Comparison of ENCODE assay signal across 18 cellular contexts in the genomic region with DNA sequence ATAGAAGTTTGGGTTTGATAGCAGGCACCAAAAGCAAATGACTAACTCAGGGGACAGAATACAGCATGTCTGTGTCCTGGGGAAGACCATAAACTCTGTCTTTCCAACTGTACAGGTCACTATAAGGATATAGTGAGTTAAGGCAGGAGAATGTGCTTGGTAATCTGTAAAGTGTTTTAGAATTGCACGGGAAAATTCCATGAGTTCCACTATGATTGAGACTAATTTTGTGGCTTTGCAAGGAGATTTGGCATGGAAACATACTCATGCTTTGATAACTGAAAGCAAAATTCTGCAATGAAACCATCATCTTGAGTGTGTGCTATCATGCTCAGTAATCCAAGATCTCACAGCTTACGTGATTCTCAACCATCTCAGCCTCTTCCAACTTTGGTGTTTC.
A peak's percentile ranks its signal among the peaks of the same experiment; 100 is the strongest.
DNase-seq lines count a peak whose midpoint lies in the region; FAIRE-seq and TF ChIP-seq lines count a peak whose summit lies in the region.
"Had no signal": no experiment of that assay in that cellular context is flagged by ENCODE, and none has a peak within 500 bp of the region (broad histone marks: within the 10 kb centered on the region; RNA-seq: fewer than 3 reads in every experiment).

No MANE protein-coding gene starts in this region.

- no peak overlapping the region for H3K23ac ChIP-seq in trophoblast cell (ENCODE audit: low read length)

- H3K4me3 ChIP-seq in fibroblast of lung (replicated peaks in 1 of 4; ENCODE audit: control extremely low read depth in 1 of 4, insufficient read depth in 1 of 4, low read depth in 3 of 4, low read length in 4 of 4): peak overlapping the region in 1 of 4 experiments; percentile 16
- H3K4me3 ChIP-seq in trophoblast cell (ENCODE audit: low read depth, low read length): no peak overlapping the region
- H3K4me3 ChIP-seq: adrenal gland had no signal

- H4K91ac ChIP-seq in trophoblast cell (ENCODE audit: low read depth, low read length): no peak overlapping the region

- H3K4me1 ChIP-seq in fibroblast of lung (ENCODE audit: control insufficient read depth, extremely low read depth, insufficient read depth, low read length) (peaks cover 10% of the 10 kb centered on the region), trophoblast cell (ENCODE audit: control insufficient read depth in 1 of 2, insufficient read depth in 2 of 2, low read length in 2 of 2) (no peaks in the 10 kb centered on the region)
- H3K4me1 ChIP-seq: adrenal gland, foreskin keratinocyte had no signal

- H4K20me1 ChIP-seq in fibroblast of lung (ENCODE audit: control insufficient read depth, extremely low read depth, insufficient read depth, low read length): no peaks in the 10 kb centered on the region

- H3K4me2 ChIP-seq in fibroblast of lung (ENCODE audit: extremely low read depth, insufficient read depth, low read length): peak overlapping the region; percentile 50
- no peak overlapping the region for H3K4me2 ChIP-seq in trophoblast cell (ENCODE audit: low read length)

- H3K36me3 Mint-ChIP-seq in endothelial cell (ENCODE audit: low read depth, unreplicated experiment): peaks cover 2% of the 10 kb centered on the region
- H3K36me3 Mint-ChIP-seq: activated CD4-positive, alpha-beta memory T cell treated with anti-CD3 and anti-CD28 coated beads for 36 hours; CD4-positive, alpha-beta memory T cell had no signal

- H2AK5ac ChIP-seq in trophoblast cell (ENCODE audit: low read length): no peak overlapping the region

- no CpG with 5 or more reads among the region's 2 CpGs for WGBS in trophoblast cell (ENCODE audit: extremely low coverage, insufficient coverage, insufficient read length)

- H3K4me1 Mint-ChIP-seq in endothelial cell (ENCODE audit: unreplicated experiment): no peaks in the 10 kb centered on the region
- H3K4me1 Mint-ChIP-seq: CD4-positive, alpha-beta memory T cell had no signal

- H3K18ac ChIP-seq in trophoblast cell (ENCODE audit: low read length): no peak overlapping the region

- no peaks in the 10 kb centered on the region for H3K79me2 ChIP-seq in fibroblast of lung (ENCODE audit: control insufficient read depth, insufficient read depth, low read length)
- no peaks in the 10 kb centered on the region for H3K79me2 ChIP-seq in trophoblast cell (ENCODE audit: control insufficient read depth, insufficient read depth, low read length, poor library complexity)

- H2AFZ ChIP-seq in fibroblast of lung (ENCODE audit: low read length) (no peak overlapping the region), trophoblast cell (ENCODE audit: insufficient read depth, low read length, poor library complexity) (no peak overlapping the region)

- H2BK12ac ChIP-seq in trophoblast cell (ENCODE audit: low read length): no peak overlapping the region

- H3K9me3 Mint-ChIP-seq in endothelial cell (ENCODE audit: unreplicated experiment): no peaks in the 10 kb centered on the region
- H3K9me3 Mint-ChIP-seq: activated CD4-positive, alpha-beta memory T cell treated with anti-CD3 and anti-CD28 coated beads for 36 hours had no signal

- H2BK120ac ChIP-seq in trophoblast cell (ENCODE audit: insufficient read depth, low read length, poor library complexity): no peak overlapping the region

- no peak overlapping the region for H4K8ac ChIP-seq in trophoblast cell (ENCODE audit: low read depth, low read length)

- H3K27me3 ChIP-seq in fibroblast of lung (ENCODE audit: control insufficient read depth, insufficient read depth, low read length) (no peaks in the 10 kb centered on the region), trophoblast cell (ENCODE audit: insufficient read depth, low read length) (no peaks in the 10 kb centered on the region)
- H3K27me3 ChIP-seq: adrenal gland, foreskin keratinocyte had no signal

- H4K12ac ChIP-seq in trophoblast cell (ENCODE audit: low read depth, low read length): no peak overlapping the region

- DNase-seq in Daoy (ENCODE audit: low read depth) (peak; percentile 60), RPMI7951 (ENCODE audit: low read depth) (peak; percentile 83), fibroblast of lung (ENCODE audit: low read depth in 2 of 2) (peak; percentile 71 to 99), trophoblast cell (peak; percentile 57 to 97), SK-N-DZ (ENCODE audit: low spot score) (no peak), GM19239 (ENCODE audit: insufficient read length, low spot score) (no peak), endothelial cell (ENCODE audit: low spot score) (no peak), T-helper 2 cell (no peak)
- DNase-seq: activated CD4-positive, alpha-beta memory T cell treated with anti-CD3 and anti-CD28 coated beads for 36 hours; CD4-positive, alpha-beta memory T cell; dermis blood vessel endothelial cell; foreskin keratinocyte; midbrain; NCI-H1092 treated with DMSO at 0.1 percent for 48 hours; occipital lobe; SHP77 treated with DMSO at 0.1 percent for 48 hours; stimulated activated CD4-positive, alpha-beta T cell treated with anti-CD3 and anti-CD28 coated beads, Interleukin-12 subunit alpha, Interleukin-12 subunit beta, amount 100 ng/mL, for 4 hours had no signal

- no peak overlapping the region for H3K27ac Mint-ChIP-seq in endothelial cell (ENCODE audit: unreplicated experiment)
- H3K27ac Mint-ChIP-seq: activated CD4-positive, alpha-beta memory T cell treated with anti-CD3 and anti-CD28 coated beads for 36 hours; CD4-positive, alpha-beta memory T cell had no signal

- H2BK5ac ChIP-seq in trophoblast cell (ENCODE audit: low read depth, low read length, poor library complexity): no peak overlapping the region

- H3K36me3 ChIP-seq in fibroblast of lung (ENCODE audit: control insufficient read depth, insufficient read depth, low read length): no peaks in the 10 kb centered on the region
- H3K36me3 ChIP-seq in trophoblast cell (ENCODE audit: control insufficient read depth in 1 of 2, insufficient read depth in 2 of 2, low read length in 2 of 2): no peaks in the 10 kb centered on the region
- H3K36me3 ChIP-seq: adrenal gland had no signal

- H3K79me1 ChIP-seq in trophoblast cell (ENCODE audit: low read length): no peaks in the 10 kb centered on the region

- no peak for FAIRE-seq in GM19239 (lab: Jason Lieb, UNC)

- no peak for TF ChIP-seq CTCF in fibroblast of lung (conservative IDR thresholded peaks at IDR 0.05 in 1 of 2, IDR thresholded peaks at IDR 0.05 in 1 of 2; ENCODE audit: low read depth in 1 of 2, low read length in 2 of 2)
- TF ChIP-seq CTCF in endothelial cell (IDR thresholded peaks at IDR 0.05; ENCODE audit: unreplicated experiment): no peak

- no peak overlapping the region for H3K14ac ChIP-seq in trophoblast cell (ENCODE audit: low read length)

- no peaks in the 10 kb centered on the region for H3K27me3 Mint-ChIP-seq in endothelial cell (ENCODE audit: unreplicated experiment)

- no peak overlapping the region for H3K4ac ChIP-seq in trophoblast cell (ENCODE audit: low read depth, low read length)

- H3K4me3 Mint-ChIP-seq in endothelial cell (ENCODE audit: unreplicated experiment): no peak overlapping the region
- H3K4me3 Mint-ChIP-seq: activated CD4-positive, alpha-beta memory T cell treated with anti-CD3 and anti-CD28 coated beads for 36 hours; CD4-positive, alpha-beta memory T cell had no signal

- H3K9ac ChIP-seq in fibroblast of lung (ENCODE audit: insufficient read depth, low read length) (no peak overlapping the region), trophoblast cell (ENCODE audit: low read length) (no peak overlapping the region)

- H3K9me3 ChIP-seq in fibroblast of lung (ENCODE audit: control insufficient read depth, insufficient read depth, low read depth, low read length): no peaks in the 10 kb centered on the region
- no peaks in the 10 kb centered on the region for H3K9me3 ChIP-seq in trophoblast cell (ENCODE audit: insufficient read depth, low read depth, low read length)
- H3K9me3 ChIP-seq: adrenal gland had no signal

- H3K27ac ChIP-seq in fibroblast of lung (ENCODE audit: insufficient read depth, low read length) (peak overlapping the region; percentile 65), trophoblast cell (ENCODE audit: low read depth, low read length) (no peak overlapping the region)
- H3K27ac ChIP-seq: adrenal gland, foreskin keratinocyte had no signal

Comparison
In these comparisons a context has a peak if more than half of its experiments do, and no peak if none do; other contexts are left out.
1. DNase-seq: peak in Daoy (single experiment), RPMI7951 (single experiment), fibroblast of lung (2 of 2) and trophoblast cell (2 of 2); none in SK-N-DZ (single experiment), GM19239 (single experiment), endothelial cell (single experiment) and T-helper 2 cell (0 of 5).